ENCODE assay signal across 12 cellular contexts in the genomic region with DNA sequence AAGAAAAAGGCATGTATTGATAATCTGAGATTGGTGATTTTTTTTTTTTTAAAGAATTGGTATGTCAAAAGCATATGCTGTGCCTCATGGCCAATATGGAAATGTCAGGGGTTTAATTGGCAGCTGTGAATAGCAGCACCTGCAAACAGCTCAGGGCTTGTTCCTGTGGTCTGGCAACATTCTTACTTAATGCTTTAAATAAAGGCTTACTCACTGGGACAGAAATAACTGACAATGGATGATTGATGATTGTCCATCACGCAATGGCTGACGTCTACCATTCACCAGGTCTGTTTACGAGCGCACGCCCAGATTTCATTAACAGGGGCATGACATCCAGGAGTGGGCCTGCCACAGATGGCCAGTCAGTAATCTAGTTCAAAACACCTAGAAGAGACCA.
DNase-seq lines count a peak whose midpoint lies in the region.
"Had no signal": no experiment of that assay in that cellular context is flagged by ENCODE, and none has a peak within 500 bp of the region (broad histone marks: within the 10 kb centered on the region; RNA-seq: fewer than 3 reads in every experiment).

No MANE protein-coding gene starts in this region.

- DNase-seq in DMS 273 (lab: John Stamatoyannopoulos, UW; ENCODE audit: unreplicated experiment) (peak; percentile 76), NCI-H1417 treated with DMSO at 0.1 percent for 48 hours (lab: John Stamatoyannopoulos, UW) (peak; percentile 91), NOMO-1 treated with DMSO at 0.1 percent for 48 hours (lab: John Stamatoyannopoulos, UW; ENCODE audit: unreplicated experiment) (peak; percentile 83), foreskin melanocyte (peak; percentile 27), CD1c-positive myeloid dendritic cell (ENCODE audit: extremely low spot score) (no peak), putamen (ENCODE audit: low spot score) (no peak), AG08396 (ENCODE audit: low spot score) (no peak)
- no peak for DNase-seq in stimulated activated CD4-positive, alpha-beta T cell treated with anti-CD3 and anti-CD28 coated beads, Interleukin-1b, Interleukin-23, amount 100 ng/mL, for 48 hours
- DNase-seq: activated effector memory CD4-positive, alpha-beta T cell treated with anti-CD3 and anti-CD28 coated beads, Interleukin-2, amount 50 U/mL, for 16 hours; colonic mucosa; stimulated activated CD4-positive, alpha-beta T cell treated with anti-CD3 and anti-CD28 coated beads, Interleukin-2, amount 100 ng/mL, for 48 hours; substantia nigra had no signal

Comparison
In these comparisons a context has a peak if more than half of its experiments do, and no peak if none do; other contexts are left out.
1. DNase-seq: peak in DMS 273 (single experiment), NCI-H1417 treated with DMSO at 0.1 percent for 48 hours (single experiment), NOMO-1 treated with DMSO at 0.1 percent for 48 hours (single experiment) and foreskin melanocyte (single experiment); none in CD1c-positive myeloid dendritic cell (single experiment), stimulated activated CD4-positive, alpha-beta T cell treated with anti-CD3 and anti-CD28 coated beads, Interleukin-1b, Interleukin-23, amount 100 ng/mL, for 48 hours (single experiment), putamen (single experiment) and AG08396 (single experiment).